In genomic region chr12:6383572-6384498, GRCh38 we compare ENCODE assay signal across 8 cellular contexts. TPM values are rescaled to one million over a fixed set of nuclear protein-coding genes. Genes with fewer than 3 reads are reported as not detected.
DNase-seq lines count a peak whose midpoint lies in the region; ATAC-seq and TF ChIP-seq lines count a peak whose summit lies in the region.

Gene LTBR (plus strand): TSS chr12:6384162. CDS start chr12:6384359, 197 bp downstream.

- POLR2A ChIA-PET in RWPE1 (lab: Yijun Ruan, JAX; ENCODE audit: low non-redundant PET) = interaction anchor here (1.9 kb wide), 1 partner anchor 10 kb away, joined by 8 read pairs; no protein-coding TSS in a partner anchor

- peaks cover 4% of the 10 kb centered on the region for H3K4me1 Mint-ChIP-seq in activated naive CD4-positive, alpha-beta T cell treated with anti-CD3 and anti-CD28 coated beads for 36 hours (ENCODE audit: low read depth)
- peaks cover 92% of the 10 kb centered on the region for H3K4me1 Mint-ChIP-seq in dendritic cell treated with granulocyte-macrophage colony-stimulating factor and Interleukin-4, amounts not matched to agents 40 ng/mL and 50 ng/mL, for 4 days (ENCODE audit: low read depth)
- H3K4me1 Mint-ChIP-seq in stimulated activated effector memory CD8-positive, alpha-beta T cell treated with anti-CD3 and anti-CD28 coated beads, Interleukin-12 subunit alpha, Interleukin-12 subunit beta, amount 100 ng/mL, for 72 hours = peaks cover 4% of the 10 kb centered on the region

- no peaks in the 10 kb centered on the region for H3K9me3 Mint-ChIP-seq in activated naive CD4-positive, alpha-beta T cell treated with anti-CD3 and anti-CD28 coated beads for 36 hours
- no peaks in the 10 kb centered on the region for H3K9me3 Mint-ChIP-seq in dendritic cell treated with granulocyte-macrophage colony-stimulating factor and Interleukin-4, amounts not matched to agents 40 ng/mL and 50 ng/mL, for 4 days
- H3K9me3 Mint-ChIP-seq in stimulated activated effector memory CD8-positive, alpha-beta T cell treated with anti-CD3 and anti-CD28 coated beads, Interleukin-12 subunit alpha, Interleukin-12 subunit beta, amount 100 ng/mL, for 72 hours = no peaks in the 10 kb centered on the region

- H3K4me3 Mint-ChIP-seq in activated naive CD4-positive, alpha-beta T cell treated with anti-CD3 and anti-CD28 coated beads for 36 hours = peak within 1 kb of the TSS; percentile 26
- peak within 1 kb of the TSS; percentile 93 for H3K4me3 Mint-ChIP-seq in dendritic cell treated with granulocyte-macrophage colony-stimulating factor and Interleukin-4, amounts not matched to agents 40 ng/mL and 50 ng/mL, for 4 days
- no peak within 1 kb of the TSS for H3K4me3 Mint-ChIP-seq in stimulated activated effector memory CD8-positive, alpha-beta T cell treated with anti-CD3 and anti-CD28 coated beads, Interleukin-12 subunit alpha, Interleukin-12 subunit beta, amount 100 ng/mL, for 72 hours

- peak within 1 kb of the TSS; percentile 88 for H3K27ac ChIP-seq in RWPE1

- TF ChIP-seq CTCF in RWPE1 (conservative IDR thresholded peaks at IDR 0.05; ENCODE audit: low read depth) = no peak

- H3K27ac Mint-ChIP-seq in activated naive CD4-positive, alpha-beta T cell treated with anti-CD3 and anti-CD28 coated beads for 36 hours = no peak within 1 kb of the TSS
- H3K27ac Mint-ChIP-seq in dendritic cell treated with granulocyte-macrophage colony-stimulating factor and Interleukin-4, amounts not matched to agents 40 ng/mL and 50 ng/mL, for 4 days = peak within 1 kb of the TSS; percentile 97
- no peak within 1 kb of the TSS for H3K27ac Mint-ChIP-seq in stimulated activated effector memory CD8-positive, alpha-beta T cell treated with anti-CD3 and anti-CD28 coated beads, Interleukin-12 subunit alpha, Interleukin-12 subunit beta, amount 100 ng/mL, for 72 hours

- intact Hi-C loops in activated naive CD4-positive, alpha-beta T cell treated with anti-CD3 and anti-CD28 coated beads for 36 hours (cut with micrococcal nuclease) = no loop called here
- intact Hi-C loops in dendritic cell treated with granulocyte-macrophage colony-stimulating factor and Interleukin-4, amounts not matched to agents 40 ng/mL and 50 ng/mL, for 4 days (cut with micrococcal nuclease) = no loop called here

- H3K27me3 Mint-ChIP-seq in activated naive CD4-positive, alpha-beta T cell treated with anti-CD3 and anti-CD28 coated beads for 36 hours (ENCODE audit: low read depth) = peaks cover 6% of the 10 kb centered on the region
- H3K27me3 Mint-ChIP-seq in dendritic cell treated with granulocyte-macrophage colony-stimulating factor and Interleukin-4, amounts not matched to agents 40 ng/mL and 50 ng/mL, for 4 days = no peaks in the 10 kb centered on the region

- CTCF ChIA-PET in activated naive CD4-positive, alpha-beta T cell treated with anti-CD3 and anti-CD28 coated beads for 36 hours (lab: Charles Lee) = no interaction called here
- CTCF ChIA-PET in RWPE1 (lab: Yijun Ruan, JAX) = no interaction called here

- DNase-seq in activated naive CD4-positive, alpha-beta T cell treated with anti-CD3 and anti-CD28 coated beads for 36 hours = peak; percentile 38
- DNase-seq in activated naive CD4-positive, alpha-beta T cell treated with Interleukin-2 at 50 U/mL for 16 hours = no peak
- peak; percentile 88 for DNase-seq in RWPE1 (ENCODE audit: low spot score)
- DNase-seq in left kidney (ENCODE audit: low read depth, low spot score) = peak; percentile 94
- DNase-seq in stimulated activated effector memory CD8-positive, alpha-beta T cell treated with anti-CD3 and anti-CD28 coated beads, Interleukin-12 subunit alpha, Interleukin-12 subunit beta, amount 100 ng/mL, for 72 hours (ENCODE audit: low spot score in 2 of 2) = no peak

- peak; percentile 41 for ATAC-seq in stimulated activated effector memory CD8-positive, alpha-beta T cell treated with anti-CD3 and anti-CD28 coated beads, Interleukin-12 subunit alpha, Interleukin-12 subunit beta, amount 100 ng/mL, for 72 hours
- ATAC-seq in HG03280 (IDR thresholded peaks at IDR 0.05; ENCODE audit: unreplicated experiment) = no peak
- no peak for ATAC-seq in GM19463 (IDR thresholded peaks at IDR 0.05; ENCODE audit: unreplicated experiment)

- no peaks in the 10 kb centered on the region for H3K36me3 Mint-ChIP-seq in activated naive CD4-positive, alpha-beta T cell treated with anti-CD3 and anti-CD28 coated beads for 36 hours (ENCODE audit: low read depth)
- peaks cover 47% of the 10 kb centered on the region for H3K36me3 Mint-ChIP-seq in dendritic cell treated with granulocyte-macrophage colony-stimulating factor and Interleukin-4, amounts not matched to agents 40 ng/mL and 50 ng/mL, for 4 days (ENCODE audit: low read depth)
- no peaks in the 10 kb centered on the region for H3K36me3 Mint-ChIP-seq in stimulated activated effector memory CD8-positive, alpha-beta T cell treated with anti-CD3 and anti-CD28 coated beads, Interleukin-12 subunit alpha, Interleukin-12 subunit beta, amount 100 ng/mL, for 72 hours

RNA-seq across cellular contexts. Expression of gene LTBR, which starts in this region (rescaled TPM):
- 1 to 10 TPM; 2.1 to 3.1 TPM for total RNA-seq in activated naive CD4-positive, alpha-beta T cell treated with anti-CD3 and anti-CD28 coated beads for 36 hours

Comparison
In these comparisons a context has a peak if more than half of its experiments do, and no peak if none do; other contexts are left out.
1. DNase-seq: peak in activated naive CD4-positive, alpha-beta T cell treated with anti-CD3 and anti-CD28 coated beads for 36 hours (single experiment), RWPE1 (single experiment) and left kidney (single experiment); none in activated naive CD4-positive, alpha-beta T cell treated with Interleukin-2 at 50 U/mL for 16 hours (single experiment) and stimulated activated effector memory CD8-positive, alpha-beta T cell treated with anti-CD3 and anti-CD28 coated beads, Interleukin-12 subunit alpha, Interleukin-12 subunit beta, amount 100 ng/mL, for 72 hours (0 of 2).